Comparison of ENCODE assay signal across 1 cellular context in genomic region chr5:147452137-147452838, GRCh38.
TF ChIP-seq lines count a peak whose summit lies in the region.

No MANE protein-coding gene starts in this region.

TF ChIP-seq in HEK293, 187 proteins besides CTCF, POLR2A, EP300 and RAD21 (continued from another document):
- no peak for TF ChIP-seq ZNF174 (tag by site-specific recombination; IDR thresholded peaks at IDR 0.05)
TF ChIP-seq in HEK293: peak in this region for 2.
